ENCODE assay signal across 8 cellular contexts in the genomic region with DNA sequence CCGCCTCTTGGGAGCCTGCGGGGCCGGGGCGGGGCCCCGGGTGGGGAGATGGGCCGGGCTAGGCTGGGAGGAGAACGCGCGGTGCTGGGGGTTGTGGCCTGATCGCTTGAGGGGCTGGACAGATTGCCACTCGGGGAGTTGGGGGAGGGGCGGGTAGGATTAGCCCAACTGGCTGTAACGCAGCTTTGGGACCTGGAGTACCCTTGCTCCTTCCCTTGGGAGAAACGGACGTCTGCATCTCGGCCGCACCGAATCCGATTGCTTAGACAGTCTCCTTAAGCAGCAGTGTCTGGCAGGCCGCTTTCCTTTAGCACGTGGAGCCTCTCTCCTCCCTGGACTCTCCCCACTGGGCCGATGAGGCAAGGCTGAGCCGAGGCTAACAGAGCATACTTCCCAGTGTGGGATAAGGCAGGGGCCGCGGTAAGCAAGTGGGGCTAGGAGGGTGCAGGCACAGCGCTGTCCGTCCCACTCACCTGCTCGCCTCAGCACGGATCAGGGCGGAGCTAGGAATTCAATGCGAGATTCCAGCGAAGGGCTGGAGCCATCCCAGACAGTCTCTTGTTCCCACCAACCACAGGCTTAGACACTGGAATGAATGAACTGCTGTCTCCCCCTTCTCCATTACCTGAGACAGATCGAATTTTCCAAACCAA. TPM values are rescaled to one million over a fixed set of nuclear protein-coding genes. Genes with fewer than 3 reads are reported as not detected.
DNase-seq lines count a peak whose midpoint lies in the region; ATAC-seq and TF ChIP-seq lines count a peak whose summit lies in the region.

No MANE protein-coding gene starts in this region.

- H3K27ac ChIP-seq in right cardiac atrium (ENCODE audit: low read length) (peak overlapping the region; percentile 69), rectal smooth muscle tissue (ENCODE audit: low read depth, low read length) (peak overlapping the region; percentile 80)

- no peaks in the 10 kb centered on the region for H3K27me3 Mint-ChIP-seq in activated naive CD4-positive, alpha-beta T cell treated with anti-CD3 and anti-CD28 coated beads, Interleukin-2, amount 50 U/mL, for 24 hours

- H3K36me3 ChIP-seq in rectal smooth muscle tissue (ENCODE audit: control insufficient read depth, insufficient read depth, low read length): no peaks in the 10 kb centered on the region

- TF ChIP-seq CTCF in AG04449 (IDR thresholded peaks at IDR 0.05; ENCODE audit: insufficient read depth, low read length, missing control alignments) (no peak), GM13976 (IDR thresholded peaks at IDR 0.05; ENCODE audit: borderline replicate concordance, control extremely low read depth, extremely low read depth, insufficient read depth, missing control alignments) (no peak)

- H3K27ac Mint-ChIP-seq in activated naive CD4-positive, alpha-beta T cell treated with anti-CD3 and anti-CD28 coated beads, Interleukin-2, amount 50 U/mL, for 24 hours: no peak overlapping the region

- H3K9me3 ChIP-seq in right cardiac atrium (ENCODE audit: control insufficient read depth, low read length): no peaks in the 10 kb centered on the region

- peaks cover 2% of the 10 kb centered on the region for H3K36me3 Mint-ChIP-seq in activated naive CD4-positive, alpha-beta T cell treated with anti-CD3 and anti-CD28 coated beads, Interleukin-2, amount 50 U/mL, for 24 hours

- in situ Hi-C loops in GM13976 (cut with MboI; ENCODE audit: low sequenced_read_pairs, unreplicated experiment): no loop called here

- no peaks in the 10 kb centered on the region for H3K9me3 Mint-ChIP-seq in activated naive CD4-positive, alpha-beta T cell treated with anti-CD3 and anti-CD28 coated beads, Interleukin-2, amount 50 U/mL, for 24 hours

- CTCF ChIA-PET in AG04449 (lab: Yijun Ruan, JAX): interaction anchor here (1.0 to 6.1 kb wide), 5 partner anchors 11 to 117 kb away, joined by 3 to 33 read pairs (median 5); a partner anchor contains a TSS

- POLR2A ChIA-PET in AG04449 (lab: Yijun Ruan, JAX): interaction anchor here (0.7 to 2.0 kb wide), 11 partner anchors 8 to 230 kb away, joined by 3 to 17 read pairs (median 4); a partner anchor contains a TSS

- DNase-seq in AG04449 (ENCODE audit: low read depth, low spot score) (no peak), NCI-H1105 treated with DMSO at 0.1 percent for 48 hours (lab: John Stamatoyannopoulos, UW) (peak; percentile 36), right cardiac atrium (no peak), GM13976 (ENCODE audit: low spot score) (no peak)
- DNase-seq in stimulated activated CD4-positive, alpha-beta T cell treated with anti-CD3 and anti-CD28 coated beads, Interleukin-4, amount 100 ng/mL, for 1 hour: no peak

- peaks cover 8% of the 10 kb centered on the region for H3K4me1 ChIP-seq in right cardiac atrium (ENCODE audit: control insufficient read depth, insufficient read depth, low read length)
- H3K4me1 ChIP-seq in rectal smooth muscle tissue (ENCODE audit: control insufficient read depth, insufficient read depth, low read length): peaks cover 10% of the 10 kb centered on the region

- H3K4me3 ChIP-seq in AG04449 (ENCODE audit: low read depth, low read length): peak overlapping the region; percentile 47
- peak overlapping the region; percentile 45 for H3K4me3 ChIP-seq in right cardiac atrium (ENCODE audit: low read length)
- peak overlapping the region; percentile 82 for H3K4me3 ChIP-seq in rectal smooth muscle tissue (ENCODE audit: low read length)

- H3K27me3 ChIP-seq in right cardiac atrium (ENCODE audit: control insufficient read depth, insufficient read depth): no peaks in the 10 kb centered on the region
- H3K27me3 ChIP-seq in rectal smooth muscle tissue (ENCODE audit: control insufficient read depth, insufficient read depth, low read length): no peaks in the 10 kb centered on the region

- H3K4me1 Mint-ChIP-seq in activated naive CD4-positive, alpha-beta T cell treated with anti-CD3 and anti-CD28 coated beads, Interleukin-2, amount 50 U/mL, for 24 hours: peaks cover 28% of the 10 kb centered on the region

- intact Hi-C loops in right cardiac atrium (cut with DNase I): no loop called here

- peak overlapping the region; percentile 89 for H3K4me3 Mint-ChIP-seq in activated naive CD4-positive, alpha-beta T cell treated with anti-CD3 and anti-CD28 coated beads, Interleukin-2, amount 50 U/mL, for 24 hours

- peak overlapping the region; percentile 73 for H3K9ac ChIP-seq in rectal smooth muscle tissue (ENCODE audit: low read length)

- 5% methylated on average over 33 of the region's 33 CpGs for WGBS in right cardiac atrium

- peak; percentile 4 for ATAC-seq in GM21360 (IDR thresholded peaks at IDR 0.05; ENCODE audit: unreplicated experiment)
- ATAC-seq in right cardiac atrium: peak; percentile 55 to 57

RNA-seq across cellular contexts. Expression of a gene that starts 0.5 kb away (rescaled TPM):
- 10 to 100 TPM; 24.7 to 50.8 (median 38.4) TPM for total RNA-seq in right cardiac atrium
- 23.0 TPM for polyA plus RNA-seq in right cardiac atrium

RNA-seq across cellular contexts. Expression of a gene that starts 11.1 kb away (rescaled TPM):
- 1 to 10 TPM in 2 of 4 donors, under 1 TPM in 2; 0.71 to 2.0 (median 1.2) TPM for total RNA-seq in right cardiac atrium
- 0.72 TPM for polyA plus RNA-seq in right cardiac atrium

RNA-seq across cellular contexts. Expression of a gene that starts 47.3 kb away (rescaled TPM):
- total RNA-seq in right cardiac atrium: 10 to 100 TPM; 37.1 to 41.1 (median 39.2) TPM
- 32.1 TPM for polyA plus RNA-seq in right cardiac atrium

RNA-seq across cellular contexts. Expression of a gene that starts 54.1 kb away (rescaled TPM):
- 1 to 10 TPM; 5.1 to 6.7 (median 5.5) TPM for total RNA-seq in right cardiac atrium
- 1.9 TPM for polyA plus RNA-seq in right cardiac atrium
